In genomic region chr17:76542566-76542971, GRCh38 we compare ENCODE assay signal across 1 cellular context.
TF ChIP-seq lines count a peak whose summit lies in the region.

No MANE protein-coding gene starts in this region.

TF ChIP-seq in GM23338, 12 proteins besides CTCF, POLR2A, EP300 and RAD21:
- TF ChIP-seq POLR2AphosphoS5 (IDR thresholded peaks at IDR 0.05; ENCODE audit: low read depth) (no peak), ZNF331 (CRISPR knock-in tag; IDR thresholded peaks at IDR 0.05; ENCODE audit: low read depth) (no peak), REST (IDR thresholded peaks at IDR 0.05; ENCODE audit: unreplicated experiment) (no peak), CREB1 (CRISPR knock-in tag; IDR thresholded peaks at IDR 0.05; ENCODE audit: low read depth) (no peak), ZNF114 (CRISPR knock-in tag; IDR thresholded peaks at IDR 0.05) (no peak), JUNB (IDR thresholded peaks at IDR 0.05; ENCODE audit: unreplicated experiment) (no peak), NANOG (IDR thresholded peaks at IDR 0.05; ENCODE audit: borderline replicate concordance) (no peak), EZH2phosphoT487 (IDR thresholded peaks at IDR 0.05; ENCODE audit: unreplicated experiment) (no peak), EZH2 (IDR thresholded peaks at IDR 0.05; ENCODE audit: low read depth, unreplicated experiment) (no peak)
- TF ChIP-seq, protein P1, sequence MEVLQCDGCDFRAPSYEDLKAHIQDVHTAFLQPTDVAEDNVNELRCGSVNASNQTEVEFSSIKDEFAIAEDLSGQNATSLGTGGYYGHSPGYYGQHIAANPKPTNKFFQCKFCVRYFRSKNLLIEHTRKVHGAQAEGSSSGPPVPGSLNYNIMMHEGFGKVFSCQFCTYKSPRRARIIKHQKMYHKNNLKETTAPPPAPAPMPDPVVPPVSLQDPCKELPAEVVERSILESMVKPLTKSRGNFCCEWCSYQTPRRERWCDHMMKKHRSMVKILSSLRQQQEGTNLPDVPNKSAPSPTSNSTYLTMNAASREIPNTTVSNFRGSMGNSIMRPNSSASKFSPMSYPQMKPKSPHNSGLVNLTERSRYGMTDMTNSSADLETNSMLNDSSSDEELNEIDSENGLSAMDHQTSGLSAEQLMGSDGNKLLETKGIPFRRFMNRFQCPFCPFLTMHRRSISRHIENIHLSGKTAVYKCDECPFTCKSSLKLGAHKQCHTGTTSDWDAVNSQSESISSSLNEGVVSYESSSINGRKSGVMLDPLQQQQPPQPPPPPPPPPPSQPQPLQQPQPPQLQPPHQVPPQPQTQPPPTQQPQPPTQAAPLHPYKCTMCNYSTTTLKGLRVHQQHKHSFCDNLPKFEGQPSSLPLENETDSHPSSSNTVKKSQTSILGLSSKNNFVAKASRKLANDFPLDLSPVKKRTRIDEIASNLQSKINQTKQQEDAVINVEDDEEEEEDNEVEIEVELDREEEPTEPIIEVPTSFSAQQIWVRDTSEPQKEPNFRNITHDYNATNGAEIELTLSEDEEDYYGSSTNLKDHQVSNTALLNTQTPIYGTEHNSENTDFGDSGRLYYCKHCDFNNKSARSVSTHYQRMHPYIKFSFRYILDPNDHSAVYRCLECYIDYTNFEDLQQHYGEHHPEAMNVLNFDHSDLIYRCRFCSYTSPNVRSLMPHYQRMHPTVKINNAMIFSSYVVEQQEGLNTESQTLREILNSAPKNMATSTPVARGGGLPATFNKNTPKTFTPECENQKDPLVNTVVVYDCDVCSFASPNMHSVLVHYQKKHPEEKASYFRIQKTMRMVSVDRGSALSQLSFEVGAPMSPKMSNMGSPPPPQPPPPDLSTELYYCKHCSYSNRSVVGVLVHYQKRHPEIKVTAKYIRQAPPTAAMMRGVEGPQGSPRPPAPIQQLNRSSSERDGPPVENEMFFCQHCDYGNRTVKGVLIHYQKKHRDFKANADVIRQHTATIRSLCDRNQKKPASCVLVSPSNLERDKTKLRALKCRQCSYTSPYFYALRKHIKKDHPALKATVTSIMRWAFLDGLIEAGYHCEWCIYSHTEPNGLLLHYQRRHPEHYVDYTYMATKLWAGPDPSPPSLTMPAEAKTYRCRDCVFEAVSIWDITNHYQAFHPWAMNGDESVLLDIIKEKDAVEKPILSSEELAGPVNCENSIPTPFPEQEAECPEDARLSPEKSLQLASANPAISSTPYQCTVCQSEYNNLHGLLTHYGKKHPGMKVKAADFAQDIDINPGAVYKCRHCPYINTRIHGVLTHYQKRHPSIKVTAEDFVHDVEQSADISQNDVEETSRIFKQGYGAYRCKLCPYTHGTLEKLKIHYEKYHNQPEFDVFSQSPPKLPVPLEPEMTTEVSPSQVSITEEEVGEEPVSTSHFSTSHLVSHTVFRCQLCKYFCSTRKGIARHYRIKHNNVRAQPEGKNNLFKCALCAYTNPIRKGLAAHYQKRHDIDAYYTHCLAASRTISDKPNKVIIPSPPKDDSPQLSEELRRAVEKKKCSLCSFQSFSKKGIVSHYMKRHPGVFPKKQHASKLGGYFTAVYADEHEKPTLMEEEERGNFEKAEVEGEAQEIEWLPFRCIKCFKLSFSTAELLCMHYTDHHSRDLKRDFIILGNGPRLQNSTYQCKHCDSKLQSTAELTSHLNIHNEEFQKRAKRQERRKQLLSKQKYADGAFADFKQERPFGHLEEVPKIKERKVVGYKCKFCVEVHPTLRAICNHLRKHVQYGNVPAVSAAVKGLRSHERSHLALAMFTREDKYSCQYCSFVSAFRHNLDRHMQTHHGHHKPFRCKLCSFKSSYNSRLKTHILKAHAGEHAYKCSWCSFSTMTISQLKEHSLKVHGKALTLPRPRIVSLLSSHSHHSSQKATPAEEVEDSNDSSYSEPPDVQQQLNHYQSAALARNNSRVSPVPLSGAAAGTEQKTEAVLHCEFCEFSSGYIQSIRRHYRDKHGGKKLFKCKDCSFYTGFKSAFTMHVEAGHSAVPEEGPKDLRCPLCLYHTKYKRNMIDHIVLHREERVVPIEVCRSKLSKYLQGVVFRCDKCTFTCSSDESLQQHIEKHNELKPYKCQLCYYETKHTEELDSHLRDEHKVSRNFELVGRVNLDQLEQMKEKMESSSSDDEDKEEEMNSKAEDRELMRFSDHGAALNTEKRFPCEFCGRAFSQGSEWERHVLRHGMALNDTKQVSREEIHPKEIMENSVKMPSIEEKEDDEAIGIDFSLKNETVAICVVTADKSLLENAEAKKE (CRISPR knock-in tag; IDR thresholded peaks at IDR 0.05): no peak
- TF ChIP-seq, protein P2, sequence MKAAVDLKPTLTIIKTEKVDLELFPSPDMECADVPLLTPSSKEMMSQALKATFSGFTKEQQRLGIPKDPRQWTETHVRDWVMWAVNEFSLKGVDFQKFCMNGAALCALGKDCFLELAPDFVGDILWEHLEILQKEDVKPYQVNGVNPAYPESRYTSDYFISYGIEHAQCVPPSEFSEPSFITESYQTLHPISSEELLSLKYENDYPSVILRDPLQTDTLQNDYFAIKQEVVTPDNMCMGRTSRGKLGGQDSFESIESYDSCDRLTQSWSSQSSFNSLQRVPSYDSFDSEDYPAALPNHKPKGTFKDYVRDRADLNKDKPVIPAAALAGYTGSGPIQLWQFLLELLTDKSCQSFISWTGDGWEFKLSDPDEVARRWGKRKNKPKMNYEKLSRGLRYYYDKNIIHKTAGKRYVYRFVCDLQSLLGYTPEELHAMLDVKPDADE (IDR thresholded peaks at IDR 0.05): no peak
TF ChIP-seq in GM23338: peak in this region for 0.
